Comparison of ENCODE assay signal across 24 cellular contexts in the genomic region with DNA sequence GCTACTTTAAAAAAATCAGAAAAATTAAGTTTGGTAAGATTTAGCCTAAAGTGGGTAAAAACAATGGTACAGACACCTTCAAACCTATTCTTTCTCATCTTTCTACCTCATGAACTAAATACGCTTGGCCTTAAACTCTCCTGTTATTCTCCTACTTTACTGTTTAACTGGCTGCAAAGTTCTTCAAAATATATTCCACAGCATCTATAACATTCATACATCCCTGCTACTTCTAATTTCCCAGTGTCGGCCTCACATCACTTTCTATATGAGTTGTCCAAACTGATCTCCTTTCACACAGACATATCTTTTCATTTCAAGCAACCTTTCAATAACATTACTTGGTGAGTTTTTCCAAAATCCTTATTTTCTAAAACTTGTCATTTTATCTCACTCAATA.
"Had no signal": no experiment of that assay in that cellular context is flagged by ENCODE, and none has a peak within 500 bp of the region (broad histone marks: within the 10 kb centered on the region; RNA-seq: fewer than 3 reads in every experiment).

No MANE protein-coding gene starts in this region.

- DNase-seq: IMR-90, Karpas-422, KG1, MG63, NCI-H1092, NCI-H1105 treated with DMSO at 0.1 percent for 48 hours, NCI-H1417 treated with DMSO at 0.1 percent for 48 hours, NCI-H146, NCI-H187, NCI-H2029, NCI-H2081 treated with DMSO at 0.1 percent for 48 hours, NCI-H2171, NCI-H226, NCI-H446, NCI-H510A, NCI-H524 treated with DMSO at 0.1 percent for 48 hours, NCI-H69, NCI-H774, PC-3, SHP77, SK-N-SH, SW 1271 had no signal

- ATAC-seq: HepG2, Panc1, PC-3 had no signal
